ENCODE assay signal across 8 cellular contexts in genomic region chr3:46947981-46948791, GRCh38. TPM values are rescaled to one million over a fixed set of nuclear protein-coding genes. Genes with fewer than 3 reads are reported as not detected.
DNase-seq lines count a peak whose midpoint lies in the region; ATAC-seq, FAIRE-seq and TF ChIP-seq lines count a peak whose summit lies in the region.

No MANE protein-coding gene starts in this region.

- no peak for ATAC-seq in GM18511 (IDR thresholded peaks at IDR 0.05; ENCODE audit: unreplicated experiment)

- H3K4me3 ChIP-seq in Jurkat, Clone E6-1 (ENCODE audit: low read length), result no peak overlapping the region
- H3K4me3 ChIP-seq in WERI-Rb-1 (ENCODE audit: low read depth, low read length), result no peak overlapping the region

- peak; percentile 67 for DNase-seq in Jurkat, Clone E6-1 (ENCODE audit: low read depth, low spot score)
- DNase-seq in WERI-Rb-1 (peak; percentile 81), caudate nucleus (lab: John Stamatoyannopoulos, UW) (no peak), myocyte (ENCODE audit: low read depth) (peak; percentile 78), DMS79 treated with DMSO at 0.1 percent for 48 hours (lab: John Stamatoyannopoulos, UW) (no peak), HTR-8/SVneo (ENCODE audit: insufficient read length, low spot score) (no peak)

- H3K27ac ChIP-seq in WERI-Rb-1 (peak overlapping the region; percentile 91), caudate nucleus (ENCODE audit: low read depth, low read length) (peak overlapping the region; percentile 73), temporal lobe (ENCODE audit: low read depth, low read length) (peak overlapping the region; percentile 14)

- no peaks in the 10 kb centered on the region for H3K27me3 ChIP-seq in WERI-Rb-1 (ENCODE audit: insufficient read depth, low read depth, severe bottlenecking)

- FAIRE-seq in HTR-8/SVneo (lab: Jason Lieb, UNC), result no peak

- no peaks in the 10 kb centered on the region for H3K9me3 ChIP-seq in WERI-Rb-1 (ENCODE audit: severe bottlenecking)

- peaks cover 23% of the 10 kb centered on the region for H3K36me3 ChIP-seq in WERI-Rb-1

- no peak for TF ChIP-seq CTCF in WERI-Rb-1 (IDR thresholded peaks at IDR 0.05; ENCODE audit: low read depth, low read length)

RNA-seq across cellular contexts. Expression of gene CCDC12, which starts 28.4 kb away (rescaled TPM):
- polyA plus RNA-seq in Jurkat, Clone E6-1 (2012; ENCODE audit: insufficient read depth, insufficient read length), result 85.1 TPM
- total RNA-seq in myocyte (20.9 and 22.6 TPM in 2 replicates), temporal lobe (14.3 TPM)
- polyA plus RNA-seq in myocyte (2012), result 31.8 TPM

RNA-seq across cellular contexts. Expression of gene NBEAL2, which starts 31.3 kb away (rescaled TPM):
- polyA plus RNA-seq in Jurkat, Clone E6-1 (2012; ENCODE audit: insufficient read depth, insufficient read length), result 116 TPM
- 2.3 and 4.4 TPM in 2 replicates for total RNA-seq in myocyte
- polyA plus RNA-seq in myocyte (2012), result 4.0 TPM
- total RNA-seq in temporal lobe, result 3.2 TPM

Comparison
In these comparisons a context has a peak if more than half of its experiments do, and no peak if none do; other contexts are left out.
1. DNase-seq: peak in Jurkat, Clone E6-1 (single experiment), WERI-Rb-1 (single experiment) and myocyte (single experiment); none in caudate nucleus (0 of 61), DMS79 treated with DMSO at 0.1 percent for 48 hours (single experiment) and HTR-8/SVneo (single experiment).
2. H3K27ac ChIP-seq: peak in every context shown above with its lines; median percentile 91 in WERI-Rb-1; 73 in caudate nucleus; 14 in temporal lobe.